ENCODE assay signal across 8 cellular contexts in genomic region chr2:43218221-43218549, GRCh38. TPM values are rescaled to one million over a fixed set of nuclear protein-coding genes. Genes with fewer than 3 reads are reported as not detected.
DNase-seq lines count a peak whose midpoint lies in the region; ATAC-seq, FAIRE-seq and TF ChIP-seq lines count a peak whose summit lies in the region.

No MANE protein-coding gene starts in this region.

- no peaks in the 10 kb centered on the region for H3K9me3 Mint-ChIP-seq in CD4-positive, alpha-beta T cell

- H3K4me1 ChIP-seq in RWPE2 (ENCODE audit: insufficient read depth, poor library complexity, severe bottlenecking) (peaks cover 23% of the 10 kb centered on the region), esophagus squamous epithelium (peaks cover 41 to 67% (median 43%) of the 10 kb centered on the region in 3 donors), pancreas (peaks cover 19 to 33% (median 27%) of the 10 kb centered on the region in 3 donors)

- no peaks in the 10 kb centered on the region for H3K27me3 ChIP-seq in CD4-positive, alpha-beta T cell (ENCODE audit: control insufficient read depth, insufficient read depth, low read length)
- H3K27me3 ChIP-seq in RWPE2 (ENCODE audit: insufficient read depth, poor library complexity, severe bottlenecking) (no peaks in the 10 kb centered on the region), esophagus squamous epithelium (no peaks in the 10 kb centered on the region), pancreas (no peaks in the 10 kb centered on the region)

- H3K4me3 Mint-ChIP-seq in CD4-positive, alpha-beta T cell: peak overlapping the region; percentile 87

- H3K27ac ChIP-seq in CD4-positive, alpha-beta T cell (ENCODE audit: low read depth, low read length): peak overlapping the region; percentile 92
- peak overlapping the region; percentile 97 for H3K27ac ChIP-seq in RWPE2 (ENCODE audit: poor library complexity, severe bottlenecking)
- H3K27ac ChIP-seq in esophagus squamous epithelium: peak overlapping the region; percentile 96 to 100 (median 98)
- H3K27ac ChIP-seq in pancreas: peak overlapping the region; percentile 87 to 98 (median 96)

- POLR2A ChIA-PET in CD4-positive, alpha-beta T cell (lab: Charles Lee): interaction anchor here (0.7 to 21.5 kb wide), 12 partner anchors 8 to 408 kb away, joined by 3 to 1478 read pairs (median 6); partner anchors contain the start of gene ZFP36L2

- CTCF ChIA-PET in CD4-positive, alpha-beta T cell (lab: Charles Lee): interaction anchor here (0.8 to 13.6 kb wide), 6 partner anchors 11 to 84 kb away, joined by 3 to 303 read pairs (median 4); no protein-coding TSS in a partner anchor

- WGBS in esophagus squamous epithelium, 2 donors: 26 to 31% methylated on average over 8 to 9 of the region's 9 CpGs
- 9 to 12% methylated on average over 9 of the region's 9 CpGs for WGBS in pancreas, 2 donors

- intact Hi-C loops in CD4-positive, alpha-beta T cell (cut with DNase I, micrococcal nuclease): loop anchor here (1.0 kb wide), 2 partner anchors 8 to 23 kb away; no protein-coding TSS in a partner anchor
- intact Hi-C loops in esophagus squamous epithelium (cut with DNase I) (loop anchor here (10.0 kb wide), 1 partner anchor 53 kb away; no protein-coding TSS in a partner anchor), pancreas (cut with DNase I) (loop anchor here in 1 of 3 donors (5.0 kb wide), 1 partner anchor 46 kb away; no protein-coding TSS in a partner anchor)

- DNase-seq in CD4-positive, alpha-beta T cell: peak in 1 of 10 experiments; percentile 16
- DNase-seq in RWPE2 (ENCODE audit: low spot score): no peak
- no peak for DNase-seq in esophagus squamous epithelium (lab: John Stamatoyannopoulos, UW)
- DNase-seq in pancreas: no peak
- DNase-seq in kidney glomerular epithelial cell (lab: John Stamatoyannopoulos, UW): no peak
- no peak for DNase-seq in NCI-H748 treated with DMSO at 0.1 percent for 48 hours (lab: John Stamatoyannopoulos, UW)
- no peak for DNase-seq in NCI-H187 treated with DMSO at 0.1 percent for 48 hours (lab: John Stamatoyannopoulos, UW)
- DNase-seq in AG08395 (ENCODE audit: low spot score): no peak

- H3K36me3 Mint-ChIP-seq in CD4-positive, alpha-beta T cell (ENCODE audit: low read depth): peaks cover 46% of the 10 kb centered on the region

- no peak for ATAC-seq in CD4-positive, alpha-beta T cell (ENCODE audit: poor library complexity)
- ATAC-seq in RWPE2 (ENCODE audit: low read depth): no peak
- ATAC-seq in pancreas: no peak

- H3K27me3 Mint-ChIP-seq in CD4-positive, alpha-beta T cell: peaks cover 10% of the 10 kb centered on the region

- no peak for TF ChIP-seq CTCF in CD4-positive, alpha-beta T cell (IDR thresholded peaks at IDR 0.05)
- TF ChIP-seq CTCF in RWPE2 (IDR thresholded peaks at IDR 0.05; ENCODE audit: poor library complexity, severe bottlenecking) (no peak), esophagus squamous epithelium (IDR thresholded peaks at IDR 0.05) (peak in 1 of 6 experiments; percentile 21), pancreas (IDR thresholded peaks at IDR 0.05) (no peak)

- peaks cover 65% of the 10 kb centered on the region for H3K4me1 Mint-ChIP-seq in CD4-positive, alpha-beta T cell (ENCODE audit: low read depth)

- H3K4me3 ChIP-seq in RWPE2 (ENCODE audit: severe bottlenecking) (no peak overlapping the region), esophagus squamous epithelium (peak overlapping the region in 3 of 4 donors; percentile 79 to 92 (median 92)), pancreas (peak overlapping the region in 1 of 4 donors; percentile 22)

- peak overlapping the region; percentile 98 for H3K27ac Mint-ChIP-seq in CD4-positive, alpha-beta T cell

- TF ChIP-seq POLR2A in esophagus squamous epithelium (IDR thresholded peaks at IDR 0.05): no peak

- H3K36me3 ChIP-seq in RWPE2 (ENCODE audit: low read depth) (peaks cover 15% of the 10 kb centered on the region), esophagus squamous epithelium (peaks cover 0 to 8% (median 5%) of the 10 kb centered on the region in 3 donors), pancreas (peaks cover 0 to 9% (median 5%) of the 10 kb centered on the region in 3 donors)

- no peak for FAIRE-seq in pancreas (lab: Jason Lieb, UNC)

- H3K9me3 ChIP-seq in CD4-positive, alpha-beta T cell (ENCODE audit: control insufficient read depth, low read length): no peaks in the 10 kb centered on the region
- no peaks in the 10 kb centered on the region for H3K9me3 ChIP-seq in RWPE2 (ENCODE audit: severe bottlenecking)
- H3K9me3 ChIP-seq in esophagus squamous epithelium: no peaks in the 10 kb centered on the region
- no peaks in the 10 kb centered on the region for H3K9me3 ChIP-seq in pancreas

RNA-seq across cellular contexts. Expression of gene ZFP36L2, which starts 8.2 kb away (rescaled TPM):
- 1,000 to 10,000 TPM; 1,602 to 1,631 TPM for total RNA-seq in CD4-positive, alpha-beta T cell
- total RNA-seq in esophagus squamous epithelium (10 to 100 TPM; 26.6 to 87.7 (median 41.8) TPM), pancreas (100 to 1,000 TPM in 1 of 6 donors, 10 to 100 TPM in 5; 36.8 to 117 (median 64.8) TPM)
- 10 to 100 TPM; 44.4 to 52.6 TPM for polyA plus RNA-seq in pancreas

Comparison
In these comparisons a context has a peak if more than half of its experiments do, and no peak if none do; other contexts are left out.
1. RNA of gene ZFP36L2, which starts 8.2 kb away (total RNA-seq): 1,602 to 1,631 TPM in CD4-positive, alpha-beta T cell; 36.8 to 117 TPM in pancreas and 26.6 to 87.7 TPM in esophagus squamous epithelium; every median in the first group is over 10 times any median in the second.
2. Peak in every context shown above with its lines, with median percentiles within 50 percentile points of each other: H3K27ac ChIP-seq.